ENCODE assay signal across 16 cellular contexts in genomic region chr6:134983823-134984222, GRCh38.
"Had no signal": no experiment of that assay in that cellular context is flagged by ENCODE, and none has a peak within 500 bp of the region (broad histone marks: within the 10 kb centered on the region; RNA-seq: fewer than 3 reads in every experiment).

No MANE protein-coding gene starts in this region.

- H3K4me1 Mint-ChIP-seq: nephron had no signal

- H3K9me3 ChIP-seq: mucosa of descending colon, sigmoid colon, testis had no signal

- H3K9me3 Mint-ChIP-seq: immature natural killer cell, nephron had no signal

- H3K4me3 Mint-ChIP-seq: immature natural killer cell, nephron had no signal

- DNase-seq: activated CD8-positive, alpha-beta memory T cell treated with anti-CD3 and anti-CD28 coated beads for 24 hours; activated naive CD4-positive, alpha-beta T cell; caudate nucleus; cortex of kidney; effector memory CD4-positive, alpha-beta T cell; erythroblast; immature natural killer cell; left cardiac atrium; mucosa of descending colon; SHP77; sigmoid colon; stimulated activated naive CD4-positive, alpha-beta T cell treated with Interleukin-2 at 50 U/mL for 16 hours; testis had no signal

- H3K27ac Mint-ChIP-seq: nephron had no signal

- H3K4me1 ChIP-seq: sigmoid colon, testis had no signal

- ATAC-seq: activated CD4-positive, CD25-positive, alpha-beta regulatory T cell treated with anti-CD3 and anti-CD28 coated beads, Interleukin-2, amount 50 U/mL, for 24 hours; left cardiac atrium; mucosa of descending colon; SK-N-SH treated with all-trans-retinoic acid at 6 μM for 48 hours had no signal

- H3K27me3 ChIP-seq: sigmoid colon, testis had no signal

- H3K27ac ChIP-seq: sigmoid colon, testis had no signal

- H3K4me3 ChIP-seq: mucosa of descending colon, sigmoid colon, testis had no signal
